Comparison of ENCODE assay signal across 1 cellular context in the genomic region with DNA sequence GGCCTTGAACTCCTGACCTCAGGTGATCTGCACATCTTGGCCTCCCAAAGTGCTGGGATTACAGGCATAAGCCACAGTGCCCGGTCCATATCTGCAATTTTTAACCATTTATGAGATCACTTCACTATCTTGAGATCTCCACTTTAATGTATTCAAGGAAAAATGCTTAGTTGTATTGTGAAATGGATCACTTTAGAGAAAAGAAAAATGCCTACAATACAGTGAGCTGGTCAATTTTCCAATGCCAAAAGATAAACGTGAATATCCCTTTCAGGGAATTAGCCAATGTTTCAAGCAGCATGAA.
TF ChIP-seq lines count a peak whose summit lies in the region.

No MANE protein-coding gene starts in this region.

TF ChIP-seq in HepG2, 621 proteins besides CTCF, POLR2A, EP300 and RAD21 (continued from another document):
- TF ChIP-seq, protein P1, sequence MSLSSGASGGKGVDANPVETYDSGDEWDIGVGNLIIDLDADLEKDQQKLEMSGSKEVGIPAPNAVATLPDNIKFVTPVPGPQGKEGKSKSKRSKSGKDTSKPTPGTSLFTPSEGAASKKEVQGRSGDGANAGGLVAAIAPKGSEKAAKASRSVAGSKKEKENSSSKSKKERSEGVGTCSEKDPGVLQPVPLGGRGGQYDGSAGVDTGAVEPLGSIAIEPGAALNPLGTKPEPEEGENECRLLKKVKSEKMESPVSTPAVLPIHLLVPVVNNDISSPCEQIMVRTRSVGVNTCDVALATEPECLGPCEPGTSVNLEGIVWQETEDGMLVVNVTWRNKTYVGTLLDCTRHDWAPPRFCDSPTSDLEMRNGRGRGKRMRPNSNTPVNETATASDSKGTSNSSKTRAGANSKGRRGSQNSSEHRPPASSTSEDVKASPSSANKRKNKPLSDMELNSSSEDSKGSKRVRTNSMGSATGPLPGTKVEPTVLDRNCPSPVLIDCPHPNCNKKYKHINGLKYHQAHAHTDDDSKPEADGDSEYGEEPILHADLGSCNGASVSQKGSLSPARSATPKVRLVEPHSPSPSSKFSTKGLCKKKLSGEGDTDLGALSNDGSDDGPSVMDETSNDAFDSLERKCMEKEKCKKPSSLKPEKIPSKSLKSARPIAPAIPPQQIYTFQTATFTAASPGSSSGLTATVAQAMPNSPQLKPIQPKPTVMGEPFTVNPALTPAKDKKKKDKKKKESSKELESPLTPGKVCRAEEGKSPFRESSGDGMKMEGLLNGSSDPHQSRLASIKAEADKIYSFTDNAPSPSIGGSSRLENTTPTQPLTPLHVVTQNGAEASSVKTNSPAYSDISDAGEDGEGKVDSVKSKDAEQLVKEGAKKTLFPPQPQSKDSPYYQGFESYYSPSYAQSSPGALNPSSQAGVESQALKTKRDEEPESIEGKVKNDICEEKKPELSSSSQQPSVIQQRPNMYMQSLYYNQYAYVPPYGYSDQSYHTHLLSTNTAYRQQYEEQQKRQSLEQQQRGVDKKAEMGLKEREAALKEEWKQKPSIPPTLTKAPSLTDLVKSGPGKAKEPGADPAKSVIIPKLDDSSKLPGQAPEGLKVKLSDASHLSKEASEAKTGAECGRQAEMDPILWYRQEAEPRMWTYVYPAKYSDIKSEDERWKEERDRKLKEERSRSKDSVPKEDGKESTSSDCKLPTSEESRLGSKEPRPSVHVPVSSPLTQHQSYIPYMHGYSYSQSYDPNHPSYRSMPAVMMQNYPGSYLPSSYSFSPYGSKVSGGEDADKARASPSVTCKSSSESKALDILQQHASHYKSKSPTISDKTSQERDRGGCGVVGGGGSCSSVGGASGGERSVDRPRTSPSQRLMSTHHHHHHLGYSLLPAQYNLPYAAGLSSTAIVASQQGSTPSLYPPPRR (CRISPR knock-in tag; IDR thresholded peaks at IDR 0.05; ENCODE audit: borderline replicate concordance) = no peak
- TF ChIP-seq, protein P2, sequence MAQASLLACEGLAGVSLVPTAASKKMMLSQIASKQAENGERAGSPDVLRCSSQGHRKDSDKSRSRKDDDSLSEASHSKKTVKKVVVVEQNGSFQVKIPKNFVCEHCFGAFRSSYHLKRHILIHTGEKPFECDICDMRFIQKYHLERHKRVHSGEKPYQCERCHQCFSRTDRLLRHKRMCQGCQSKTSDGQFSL (CRISPR knock-in tag; IDR thresholded peaks at IDR 0.05) = no peak
- TF ChIP-seq, protein P3, sequence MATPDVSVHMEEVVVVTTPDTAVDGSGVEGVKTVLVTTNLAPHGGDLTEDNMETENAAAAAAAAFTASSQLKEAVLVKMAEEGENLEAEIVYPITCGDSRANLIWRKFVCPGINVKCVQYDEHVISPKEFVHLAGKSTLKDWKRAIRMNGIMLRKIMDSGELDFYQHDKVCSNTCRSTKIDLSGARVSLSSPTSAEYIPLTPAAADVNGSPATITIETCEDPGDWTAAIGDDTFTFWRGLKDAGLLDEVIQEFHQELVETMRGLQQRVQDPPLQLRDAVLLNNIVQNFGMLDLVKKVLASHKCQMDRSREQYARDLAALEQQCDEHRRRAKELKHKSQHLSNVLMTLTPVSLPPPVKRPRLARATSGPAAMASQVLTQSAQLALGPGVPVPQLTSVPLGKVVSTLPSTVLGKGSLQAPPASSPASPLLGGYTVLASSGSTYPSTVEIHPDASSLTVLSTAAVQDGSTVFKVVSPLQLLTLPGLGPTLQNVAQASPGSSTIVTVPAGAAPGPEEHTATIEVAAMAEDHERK (CRISPR knock-in tag; IDR thresholded peaks at IDR 0.05; ENCODE audit: low read depth) = no peak
- TF ChIP-seq SKI (IDR thresholded peaks at IDR 0.05; ENCODE audit: partially characterized antibody) (no peak), ZNF235 (CRISPR knock-in tag; IDR thresholded peaks at IDR 0.05; ENCODE audit: borderline replicate concordance) (no peak), ZNF562 (CRISPR knock-in tag; IDR thresholded peaks at IDR 0.05; ENCODE audit: borderline replicate concordance) (no peak), ZSCAN22 (CRISPR knock-in tag; IDR thresholded peaks at IDR 0.05) (no peak), RXRA (CRISPR knock-in tag; IDR thresholded peaks at IDR 0.05) (peak; percentile 37; the same call in 1 of the 2 replicates), NFYB (CRISPR knock-in tag; IDR thresholded peaks at IDR 0.05) (no peak), ADNP (CRISPR knock-in tag; IDR thresholded peaks at IDR 0.05) (no peak), SMARCE1 (IDR thresholded peaks at IDR 0.05; ENCODE audit: borderline replicate concordance) (no peak), KLF15 (CRISPR knock-in tag; IDR thresholded peaks at IDR 0.05; ENCODE audit: borderline replicate concordance) (no peak)
- TF ChIP-seq, protein P4, sequence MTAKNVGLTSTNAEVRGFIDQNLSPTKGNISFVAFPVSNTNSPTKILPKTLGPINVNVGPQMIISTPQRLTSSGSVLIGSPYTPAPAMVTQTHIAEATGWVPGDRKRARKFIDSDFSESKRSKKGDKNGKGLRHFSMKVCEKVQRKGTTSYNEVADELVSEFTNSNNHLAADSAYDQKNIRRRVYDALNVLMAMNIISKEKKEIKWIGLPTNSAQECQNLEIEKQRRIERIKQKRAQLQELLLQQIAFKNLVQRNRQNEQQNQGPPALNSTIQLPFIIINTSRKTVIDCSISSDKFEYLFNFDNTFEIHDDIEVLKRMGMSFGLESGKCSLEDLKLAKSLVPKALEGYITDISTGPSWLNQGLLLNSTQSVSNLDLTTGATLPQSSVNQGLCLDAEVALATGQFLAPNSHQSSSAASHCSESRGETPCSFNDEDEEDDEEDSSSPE (CRISPR knock-in tag; IDR thresholded peaks at IDR 0.05) = no peak
